1 cellular context compared by ENCODE assay signal in genomic region chr16:714558-715447, GRCh38.
A peak's percentile ranks its signal among the peaks of the same experiment; 100 is the strongest.
TF ChIP-seq lines count a peak whose summit lies in the region.

Gene METRN, plus strand, starts transcription at chr16:715118. Its CDS starts 172 bp downstream, at chr16:715290.

TF ChIP-seq in K562, 482 proteins besides CTCF, POLR2A, EP300 and RAD21 (continued from another document and continues in another):
- no peak for TF ChIP-seq RNF219 (CRISPR knock-in tag; IDR thresholded peaks at IDR 0.05)
- no peak for TF ChIP-seq KLF6 (CRISPR knock-in tag; IDR thresholded peaks at IDR 0.05; ENCODE audit: borderline replicate concordance)
- no peak for TF ChIP-seq CBFA2T3 (IDR thresholded peaks at IDR 0.05)
- no peak for TF ChIP-seq SOX6 (IDR thresholded peaks at IDR 0.05)
- TF ChIP-seq THRA (IDR thresholded peaks at IDR 0.05): no peak
- TF ChIP-seq ELK1 (CRISPR knock-in tag; IDR thresholded peaks at IDR 0.05): no peak
- no peak for TF ChIP-seq ARID1B (IDR thresholded peaks at IDR 0.05)
- TF ChIP-seq PHF8 (IDR thresholded peaks at IDR 0.05; ENCODE audit: borderline replicate concordance, low read length): peak; percentile 42; the same call in 1 of the 2 replicates
- TF ChIP-seq HDAC1 (IDR thresholded peaks at IDR 0.05): peak in 1 of 2 experiments; percentile 32; a peak in 1 of 4 replicates
- TF ChIP-seq TAF1 (IDR thresholded peaks at IDR 0.05; ENCODE audit: control insufficient read depth, extremely low read depth, insufficient read depth, low read length, severe bottlenecking): no peak
- TF ChIP-seq MGA (IDR thresholded peaks at IDR 0.05): 0 out of 2 replicates have a peak, but pooled peaks have one; percentile 20
- TF ChIP-seq POLR2H (tag; IDR thresholded peaks at IDR 0.05; ENCODE audit: low read depth): no peak
- TF ChIP-seq BCLAF1 (IDR thresholded peaks at IDR 0.05; ENCODE audit: borderline replicate concordance in 1 of 2, control insufficient read depth in 1 of 2, low read depth in 2 of 2, low read length in 1 of 2): no peak
- no peak for TF ChIP-seq ARHGAP35 (IDR thresholded peaks at IDR 0.05; ENCODE audit: partially characterized antibody)
- TF ChIP-seq ZNF224 (CRISPR knock-in tag; IDR thresholded peaks at IDR 0.05): no peak
- TF ChIP-seq ZNF830 (CRISPR knock-in tag; IDR thresholded peaks at IDR 0.05): no peak
- no peak for TF ChIP-seq FIP1L1 (IDR thresholded peaks at IDR 0.05; ENCODE audit: low read depth, low read length, poor library complexity, severe bottlenecking)
- no peak for TF ChIP-seq SAFB (IDR thresholded peaks at IDR 0.05; ENCODE audit: borderline replicate concordance, low read depth, low read length)
- no peak for TF ChIP-seq NFRKB (IDR thresholded peaks at IDR 0.05; ENCODE audit: low read depth)
- TF ChIP-seq THRAP3 (IDR thresholded peaks at IDR 0.05; ENCODE audit: borderline replicate concordance): no peak
- TF ChIP-seq HNRNPL (IDR thresholded peaks at IDR 0.05; ENCODE audit: low read depth, low read length): no peak
- no peak for TF ChIP-seq ZNF444 (CRISPR knock-in tag; IDR thresholded peaks at IDR 0.05)
- no peak for TF ChIP-seq ZNF449 (CRISPR knock-in tag; IDR thresholded peaks at IDR 0.05)
- peak; percentile 85 for TF ChIP-seq NFYB (IDR thresholded peaks at IDR 0.05; ENCODE audit: extremely low read depth, insufficient read length)
- TF ChIP-seq E2F6 (IDR thresholded peaks at IDR 0.05; ENCODE audit: borderline replicate concordance in 1 of 2, extremely low read depth in 1 of 2, insufficient read depth in 1 of 2, insufficient read length in 1 of 2, low read depth in 1 of 2, low read length in 1 of 2, poor library complexity in 1 of 2, severe bottlenecking in 1 of 2): peak; percentile 84 to 91
- no peak for TF ChIP-seq ZNF655 (CRISPR knock-in tag; IDR thresholded peaks at IDR 0.05)
- TF ChIP-seq MEIS2 (IDR thresholded peaks at IDR 0.05; ENCODE audit: partially characterized antibody): no peak
- TF ChIP-seq HDAC2 (IDR thresholded peaks at IDR 0.05): no peak
- TF ChIP-seq TFE3 (CRISPR knock-in tag; IDR thresholded peaks at IDR 0.05): no peak
- no peak for TF ChIP-seq ZNF76 (CRISPR knock-in tag; IDR thresholded peaks at IDR 0.05; ENCODE audit: borderline replicate concordance)
- TF ChIP-seq NBN (IDR thresholded peaks at IDR 0.05; ENCODE audit: low read depth): no peak
